ENCODE assay signal across 18 cellular contexts in genomic region chr5:176899946-176900782, GRCh38. TPM values are rescaled to one million over a fixed set of nuclear protein-coding genes. Genes with fewer than 3 reads are reported as not detected.
DNase-seq lines count a peak whose midpoint lies in the region; ATAC-seq and TF ChIP-seq lines count a peak whose summit lies in the region.
"Had no signal": no experiment of that assay in that cellular context is flagged by ENCODE, and none has a peak within 500 bp of the region (broad histone marks: within the 10 kb centered on the region; RNA-seq: fewer than 3 reads in every experiment).

No MANE protein-coding gene starts in this region.

- H3K9me3 Mint-ChIP-seq in activated T-helper 1 cell treated with anti-CD3 and anti-CD28 coated beads, Interleukin-12 subunit alpha, Interleukin-12 subunit beta, Interleukin-2, Interleukin-4 antibody, amounts not matched to agents 30 ng/mL and 10 ng/mL and 1 ng/mL, durations not matched to agents 14 hours and 24 hours and 36 hours: no peaks in the 10 kb centered on the region
- H3K9me3 Mint-ChIP-seq: neural progenitor cell, T-cell had no signal

- H3K27me3 ChIP-seq in lower lobe of right lung (ENCODE audit: low read depth): no peaks in the 10 kb centered on the region
- H3K27me3 ChIP-seq in MG63: no peaks in the 10 kb centered on the region
- H3K27me3 ChIP-seq: hepatocyte, neural progenitor cell, right lobe of liver had no signal

- no peak for DNase-seq in Right ventricle myocardium superior
- DNase-seq in Right ventricle myocardium inferior (ENCODE audit: missing footprints): no peak
- no peak for DNase-seq in activated T-helper 1 cell treated with anti-CD3 and anti-CD28 coated beads, Interleukin-12 subunit alpha, Interleukin-12 subunit beta, Interleukin-2, Interleukin-4 antibody, amounts not matched to agents 30 ng/mL and 10 ng/mL and 1 ng/mL, durations not matched to agents 14 hours and 24 hours and 36 hours (ENCODE audit: low spot score)
- DNase-seq in lower lobe of right lung: no peak
- DNase-seq in superior temporal gyrus (ENCODE audit: extremely low spot score): peak; percentile 28
- DNase-seq in MG63: no peak
- DNase-seq: activated T-cell treated with anti-CD3 and anti-CD28 coated beads, Interleukin-2, amount 50 U/mL, for 1 hour; esophagus squamous epithelium; Karpas-422; NCI-H146; NCI-H510A treated with DMSO at 0.1 percent for 48 hours had no signal

- H3K27me3 Mint-ChIP-seq in activated T-helper 1 cell treated with anti-CD3 and anti-CD28 coated beads, Interleukin-12 subunit alpha, Interleukin-12 subunit beta, Interleukin-2, Interleukin-4 antibody, amounts not matched to agents 30 ng/mL and 10 ng/mL and 1 ng/mL, durations not matched to agents 14 hours and 24 hours and 36 hours (ENCODE audit: insufficient read depth): no peaks in the 10 kb centered on the region
- H3K27me3 Mint-ChIP-seq: T-cell had no signal

- H3K27ac Mint-ChIP-seq in activated T-helper 1 cell treated with anti-CD3 and anti-CD28 coated beads, Interleukin-12 subunit alpha, Interleukin-12 subunit beta, Interleukin-2, Interleukin-4 antibody, amounts not matched to agents 30 ng/mL and 10 ng/mL and 1 ng/mL, durations not matched to agents 14 hours and 24 hours and 36 hours: peak overlapping the region; percentile 8
- H3K27ac Mint-ChIP-seq: neural progenitor cell had no signal

- peaks cover 26% of the 10 kb centered on the region for H3K36me3 Mint-ChIP-seq in activated T-helper 1 cell treated with anti-CD3 and anti-CD28 coated beads, Interleukin-12 subunit alpha, Interleukin-12 subunit beta, Interleukin-2, Interleukin-4 antibody, amounts not matched to agents 30 ng/mL and 10 ng/mL and 1 ng/mL, durations not matched to agents 14 hours and 24 hours and 36 hours (ENCODE audit: low read depth)

- peaks cover 50% of the 10 kb centered on the region for H3K4me1 ChIP-seq in lower lobe of right lung
- H3K4me1 ChIP-seq: esophagus squamous epithelium, neural progenitor cell, right lobe of liver had no signal

- H3K4me3 ChIP-seq in lower lobe of right lung (no peak overlapping the region), MG63 (no peak overlapping the region)
- H3K4me3 ChIP-seq: esophagus squamous epithelium, hepatocyte, neural progenitor cell, PC-9 had no signal

- H3K4me1 Mint-ChIP-seq in activated T-helper 1 cell treated with anti-CD3 and anti-CD28 coated beads, Interleukin-12 subunit alpha, Interleukin-12 subunit beta, Interleukin-2, Interleukin-4 antibody, amounts not matched to agents 30 ng/mL and 10 ng/mL and 1 ng/mL, durations not matched to agents 14 hours and 24 hours and 36 hours (ENCODE audit: low read depth): peaks cover 33% of the 10 kb centered on the region

- peak overlapping the region; percentile 71 for H3K27ac ChIP-seq in lower lobe of right lung
- H3K27ac ChIP-seq: hepatocyte, neural progenitor cell, PC-9, right lobe of liver had no signal

- H3K4me3 Mint-ChIP-seq in activated T-helper 1 cell treated with anti-CD3 and anti-CD28 coated beads, Interleukin-12 subunit alpha, Interleukin-12 subunit beta, Interleukin-2, Interleukin-4 antibody, amounts not matched to agents 30 ng/mL and 10 ng/mL and 1 ng/mL, durations not matched to agents 14 hours and 24 hours and 36 hours: no peak overlapping the region
- H3K4me3 Mint-ChIP-seq: neural progenitor cell, T-cell had no signal

- H3K36me3 ChIP-seq in lower lobe of right lung (peaks cover 31% of the 10 kb centered on the region), MG63 (peaks cover 37% of the 10 kb centered on the region)

- H3K9me3 ChIP-seq in lower lobe of right lung (no peaks in the 10 kb centered on the region), MG63 (no peaks in the 10 kb centered on the region)
- H3K9me3 ChIP-seq: esophagus squamous epithelium, right lobe of liver had no signal

- TF ChIP-seq CTCF in lower lobe of right lung (IDR thresholded peaks at IDR 0.05): no peak

- peak; percentile 20 for ATAC-seq in Right ventricle myocardium superior (ENCODE audit: poor library complexity)
- ATAC-seq in Right ventricle myocardium inferior: no peak
- ATAC-seq in lower lobe of right lung: no peak
- ATAC-seq in GM19463 (IDR thresholded peaks at IDR 0.05; ENCODE audit: unreplicated experiment): no peak
- no peak for ATAC-seq in HG03457 (IDR thresholded peaks at IDR 0.05; ENCODE audit: unreplicated experiment)

- intact Hi-C loops in Right ventricle myocardium superior (cut with DNase I): no loop called here
- intact Hi-C loops in Right ventricle myocardium inferior (cut with DNase I): no loop called here
- intact Hi-C loops in activated T-helper 1 cell treated with anti-CD3 and anti-CD28 coated beads, Interleukin-12 subunit alpha, Interleukin-12 subunit beta, Interleukin-2, Interleukin-4 antibody, amounts not matched to agents 30 ng/mL and 10 ng/mL and 1 ng/mL, durations not matched to agents 14 hours and 24 hours and 36 hours (cut with micrococcal nuclease): loop anchor here (5.0 kb wide), 1 partner anchor 363 kb away; the partner anchor contains the start of gene RNF44
- intact Hi-C loops in lower lobe of right lung (cut with DNase I): no loop called here

RNA-seq across cellular contexts. Expression of gene HK3, which starts 1.0 kb away (rescaled TPM):
- 7.2 TPM for total RNA-seq in Right ventricle myocardium superior
- total RNA-seq in Right ventricle myocardium inferior: 6.4 TPM
- total RNA-seq in activated T-helper 1 cell treated with anti-CD3 and anti-CD28 coated beads, Interleukin-12 subunit alpha, Interleukin-12 subunit beta, Interleukin-2, Interleukin-4 antibody, amounts not matched to agents 30 ng/mL and 10 ng/mL and 1 ng/mL, durations not matched to agents 14 hours and 24 hours and 36 hours: 0.44 and 0.51 TPM in 2 replicates
- 61.2 TPM for total RNA-seq in lower lobe of right lung
- total RNA-seq in MG63 (2014; rRNA removed; shearing (Covaris generic); ENCODE audit: low replicate concordance): not detected in 2 replicates
- total RNA-seq: PC-9 had no signal
